In genomic region chr1:244852694-244853093, GRCh38 we compare ENCODE assay signal across 1 cellular context.
TF ChIP-seq lines count a peak whose summit lies in the region.

No MANE protein-coding gene starts in this region.

TF ChIP-seq in SK-N-SH, 30 proteins besides CTCF, POLR2A, EP300 and RAD21 (continued from another document):
- TF ChIP-seq ZBTB33 (IDR thresholded peaks at IDR 0.05; ENCODE audit: borderline replicate concordance, low read depth) (no peak), FOXM1 (IDR thresholded peaks at IDR 0.05; ENCODE audit: low read depth) (no peak), TCF12 (IDR thresholded peaks at IDR 0.05) (no peak), SMC3 (IDR thresholded peaks at IDR 0.05; ENCODE audit: low read depth, low read length) (no peak), IRF3 (IDR thresholded peaks at IDR 0.05; ENCODE audit: low read depth, low read length) (no peak), REST (IDR thresholded peaks at IDR 0.05; ENCODE audit: low read depth, low read length) (no peak), SIN3A (IDR thresholded peaks at IDR 0.05; ENCODE audit: borderline replicate concordance, low read depth, low read length) (no peak), POLR2AphosphoS5 (IDR thresholded peaks at IDR 0.05; ENCODE audit: low read depth, low read length) (no peak), FOXJ3 (CRISPR knock-in tag; IDR thresholded peaks at IDR 0.05) (no peak), YY1 (IDR thresholded peaks at IDR 0.05; ENCODE audit: low read depth) (no peak), RCOR1 (IDR thresholded peaks at IDR 0.05; ENCODE audit: low read length) (no peak), JUND (IDR thresholded peaks at IDR 0.05) (no peak)
- TF ChIP-seq, protein P1, sequence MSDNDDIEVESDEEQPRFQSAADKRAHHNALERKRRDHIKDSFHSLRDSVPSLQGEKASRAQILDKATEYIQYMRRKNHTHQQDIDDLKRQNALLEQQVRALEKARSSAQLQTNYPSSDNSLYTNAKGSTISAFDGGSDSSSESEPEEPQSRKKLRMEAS (IDR thresholded peaks at IDR 0.05; ENCODE audit: low read depth): no peak
TF ChIP-seq in SK-N-SH: peak in this region for 0.
